8 cellular contexts compared by ENCODE assay signal in the genomic region with DNA sequence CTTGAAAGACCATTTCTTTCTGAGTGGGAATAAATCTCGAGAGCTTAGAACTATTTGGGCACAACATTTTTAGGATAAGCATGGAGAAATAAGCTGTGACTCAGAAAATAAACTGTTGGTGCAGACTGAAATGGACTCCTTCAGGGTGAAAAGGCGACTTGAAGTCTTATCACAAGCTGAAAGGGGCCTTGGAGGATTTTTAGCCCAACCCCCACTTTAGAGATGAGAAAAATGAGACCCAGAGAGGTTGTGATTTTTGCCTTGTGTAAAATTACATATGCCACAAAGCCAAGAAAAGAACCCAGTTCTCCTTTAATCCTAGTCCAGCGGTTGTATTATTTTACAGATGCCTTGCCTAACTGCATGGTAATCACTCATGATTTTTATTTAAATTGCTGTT. TPM values are rescaled to one million over a fixed set of nuclear protein-coding genes. Genes with fewer than 3 reads are reported as not detected.
DNase-seq lines count a peak whose midpoint lies in the region; ATAC-seq, FAIRE-seq and TF ChIP-seq lines count a peak whose summit lies in the region.

No MANE protein-coding gene starts in this region.

- no peaks in the 10 kb centered on the region for H3K27me3 ChIP-seq in GM23338 (ENCODE audit: insufficient read depth)
- H3K27me3 ChIP-seq in iPS DF 6.9 (ENCODE audit: control insufficient read depth, insufficient read depth, low read length): no peaks in the 10 kb centered on the region
- H3K27me3 ChIP-seq in suprapubic skin: no peaks in the 10 kb centered on the region

- peak overlapping the region; percentile 86 for H3K27ac Mint-ChIP-seq in GM23338
- peak overlapping the region; percentile 83 for H3K27ac Mint-ChIP-seq in activated B cell treated with CpG ODN at 0.5 μM for 24 hours

- H3K27me3 Mint-ChIP-seq in GM23338 (ENCODE audit: insufficient read depth, low read depth, poor library complexity) (peaks cover 13% of the 10 kb centered on the region), activated B cell treated with CpG ODN at 0.5 μM for 24 hours (no peaks in the 10 kb centered on the region)

- ATAC-seq in A549 (no peak), GM23338 (no peak), activated B cell treated with CpG ODN at 0.5 μM for 24 hours (ENCODE audit: low read depth) (no peak)

- CTCF ChIA-PET in A549 (lab: Yijun Ruan, JAX) (interaction anchor here (0.7 to 1.7 kb wide), 7 partner anchors 8 to 299 kb away, joined by 3 to 8 read pairs (median 4); a partner anchor contains a TSS), activated B cell treated with CpG ODN at 0.5 μM for 24 hours (lab: Charles Lee) (interaction anchor here (1.5 kb wide), 1 partner anchor 139 kb away, joined by 4 read pairs; a partner anchor contains a TSS)

- H2AFZ ChIP-seq in GM23338: no peak overlapping the region

- TF ChIP-seq CTCF in A549 (IDR thresholded peaks at IDR 0.05) (no peak), GM23338 (conservative IDR thresholded peaks at IDR 0.05; ENCODE audit: low read depth in 2 of 2) (no peak), activated B cell treated with CpG ODN at 0.5 μM for 24 hours (IDR thresholded peaks at IDR 0.05) (no peak), suprapubic skin (IDR thresholded peaks at IDR 0.05) (no peak)

- H3K27ac ChIP-seq in A549 (peak overlapping the region; percentile 91 to 95), GM23338 (ENCODE audit: low read depth) (no peak overlapping the region), iPS DF 6.9 (ENCODE audit: low read length) (no peak overlapping the region), suprapubic skin (peak overlapping the region; percentile 97)

- H3K4me1 Mint-ChIP-seq in GM23338 (peaks cover 34% of the 10 kb centered on the region), activated B cell treated with CpG ODN at 0.5 μM for 24 hours (peaks cover 34% of the 10 kb centered on the region)

- TF ChIP-seq POLR2A in A549 (IDR thresholded peaks at IDR 0.05; ENCODE audit: low read length): no peak
- TF ChIP-seq POLR2A in suprapubic skin (IDR thresholded peaks at IDR 0.05): no peak

- peak overlapping the region; percentile 92 for H3K4me3 Mint-ChIP-seq in GM23338
- H3K4me3 Mint-ChIP-seq in activated B cell treated with CpG ODN at 0.5 μM for 24 hours: peak overlapping the region; percentile 85

- peaks cover 12% of the 10 kb centered on the region for H3K36me3 Mint-ChIP-seq in GM23338 (ENCODE audit: low read depth)
- peaks cover 10% of the 10 kb centered on the region for H3K36me3 Mint-ChIP-seq in activated B cell treated with CpG ODN at 0.5 μM for 24 hours (ENCODE audit: low read depth)

- H3K36me3 ChIP-seq in GM23338 (ENCODE audit: insufficient read depth): peaks cover 8% of the 10 kb centered on the region; the same call in 1 of the 2 replicates
- H3K36me3 ChIP-seq in iPS DF 6.9 (ENCODE audit: control insufficient read depth, insufficient read depth, low read length): no peaks in the 10 kb centered on the region
- peaks cover under 1% of the 10 kb centered on the region for H3K36me3 ChIP-seq in suprapubic skin

- WGBS in A549 (ENCODE audit: missing lambda C conversion rate): 3% methylated on average over 3 of the region's 3 CpGs
- no CpG with 5 or more reads among the region's 3 CpGs for WGBS in iPS DF 6.9 (ENCODE audit: insufficient coverage, insufficient read length)
- WGBS in suprapubic skin: 24% methylated on average over 3 of the region's 3 CpGs

- peaks cover 46% of the 10 kb centered on the region for H4K20me1 ChIP-seq in GM23338 (replicated peaks; ENCODE audit: insufficient read depth)

- POLR2A ChIA-PET in A549 (lab: Yijun Ruan, JAX) (interaction anchor here (0.6 to 1.2 kb wide), 4 partner anchors 16 to 329 kb away, joined by 3 to 8 read pairs (median 4); no protein-coding TSS in a partner anchor), activated B cell treated with CpG ODN at 0.5 μM for 24 hours (lab: Charles Lee) (interaction anchor here (0.7 to 2.2 kb wide), 5 partner anchors 8 to 566 kb away, joined by 3 to 20 read pairs (median 5); no protein-coding TSS in a partner anchor)

- DNase-seq in A549 (ENCODE audit: low read depth in 1 of 2, low spot score in 1 of 2): peak; percentile 24 to 29
- DNase-seq in GM23338 (ENCODE audit: low spot score): peak; percentile 19
- DNase-seq in activated B cell treated with CpG ODN at 0.5 μM for 24 hours: no peak
- no peak for DNase-seq in iPS DF 6.9 (ENCODE audit: low read depth, low spot score)
- DNase-seq in suprapubic skin (ENCODE audit: low spot score in 2 of 2): no peak
- no peak for DNase-seq in NCI-H1048 (lab: John Stamatoyannopoulos, UW)
- no peak for DNase-seq in HK-2 (ENCODE audit: unreplicated experiment)
- DNase-seq in Ammon's horn (ENCODE audit: low spot score): no peak

- H3K4me2 ChIP-seq in A549 (peak overlapping the region; percentile 81), GM23338 (peak overlapping the region; percentile 89)

- H3K9me2 ChIP-seq in GM23338 (ENCODE audit: insufficient read depth): no peaks in the 10 kb centered on the region

- TF ChIP-seq EP300 in A549 (IDR thresholded peaks at IDR 0.05) (no peak), suprapubic skin (IDR thresholded peaks at IDR 0.05) (no peak)

- no peak for TF ChIP-seq RAD21 in A549 (conservative IDR thresholded peaks at IDR 0.05 in 1 of 2, IDR thresholded peaks at IDR 0.05 in 1 of 2)

- H3F3A ChIP-seq in GM23338 (replicated peaks; ENCODE audit: low read depth): no peaks in the 10 kb centered on the region

- H3K4me1 ChIP-seq in A549: peaks cover 25% of the 10 kb centered on the region
- H3K4me1 ChIP-seq in GM23338 (ENCODE audit: insufficient read depth): peaks cover 18% of the 10 kb centered on the region
- H3K4me1 ChIP-seq in iPS DF 6.9 (ENCODE audit: control insufficient read depth, insufficient read depth, low read length): no peaks in the 10 kb centered on the region
- peaks cover 35% of the 10 kb centered on the region for H3K4me1 ChIP-seq in suprapubic skin

- no peak for FAIRE-seq in A549 (lab: Jason Lieb, UNC)

- no peaks in the 10 kb centered on the region for H3K9me3 Mint-ChIP-seq in GM23338
- no peaks in the 10 kb centered on the region for H3K9me3 Mint-ChIP-seq in activated B cell treated with CpG ODN at 0.5 μM for 24 hours

- H3K9me3 ChIP-seq in A549: no peaks in the 10 kb centered on the region
- no peaks in the 10 kb centered on the region for H3K9me3 ChIP-seq in iPS DF 6.9 (ENCODE audit: control insufficient read depth, insufficient read depth, low read length)
- H3K9me3 ChIP-seq in suprapubic skin: no peaks in the 10 kb centered on the region

- H3K4me3 ChIP-seq in A549 (peak overlapping the region; percentile 92), GM23338 (peak overlapping the region; percentile 71), iPS DF 6.9 (ENCODE audit: low read length) (peak overlapping the region; percentile 42; the same call in 1 of the 2 replicates), suprapubic skin (peak overlapping the region; percentile 99)

- peaks cover 58% of the 10 kb centered on the region for H3K79me2 ChIP-seq in GM23338 (replicated peaks; ENCODE audit: insufficient read depth)

- intact Hi-C loops in activated B cell treated with CpG ODN at 0.5 μM for 24 hours (cut with micrococcal nuclease): loop anchor here (2.0 to 10.0 kb wide), 8 partner anchors 35 to 1124 kb away; a partner anchor contains a TSS

TF ChIP-seq in A549, 52 proteins besides CTCF, POLR2A, EP300 and RAD21:
- TF ChIP-seq FOSL2 (IDR thresholded peaks at IDR 0.05) (no peak), FOSL2 (CRISPR knock-in tag; IDR thresholded peaks at IDR 0.05) (0 out of 2 replicates have a peak, but pooled peaks have one; percentile 21), ESRRA (IDR thresholded peaks at IDR 0.05; ENCODE audit: borderline replicate concordance, low read length) (no peak), RFX5 (IDR thresholded peaks at IDR 0.05) (no peak), FOSB (CRISPR knock-in tag; IDR thresholded peaks at IDR 0.05) (no peak), NPAS2 (CRISPR knock-in tag; IDR thresholded peaks at IDR 0.05; ENCODE audit: borderline replicate concordance) (no peak), ZNF302 (CRISPR knock-in tag; IDR thresholded peaks at IDR 0.05) (no peak), GATA3 (IDR thresholded peaks at IDR 0.05; ENCODE audit: borderline replicate concordance) (no peak)

TF ChIP-seq in GM23338, 12 proteins besides CTCF, POLR2A, EP300 and RAD21:
- TF ChIP-seq, protein P1, sequence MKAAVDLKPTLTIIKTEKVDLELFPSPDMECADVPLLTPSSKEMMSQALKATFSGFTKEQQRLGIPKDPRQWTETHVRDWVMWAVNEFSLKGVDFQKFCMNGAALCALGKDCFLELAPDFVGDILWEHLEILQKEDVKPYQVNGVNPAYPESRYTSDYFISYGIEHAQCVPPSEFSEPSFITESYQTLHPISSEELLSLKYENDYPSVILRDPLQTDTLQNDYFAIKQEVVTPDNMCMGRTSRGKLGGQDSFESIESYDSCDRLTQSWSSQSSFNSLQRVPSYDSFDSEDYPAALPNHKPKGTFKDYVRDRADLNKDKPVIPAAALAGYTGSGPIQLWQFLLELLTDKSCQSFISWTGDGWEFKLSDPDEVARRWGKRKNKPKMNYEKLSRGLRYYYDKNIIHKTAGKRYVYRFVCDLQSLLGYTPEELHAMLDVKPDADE (IDR thresholded peaks at IDR 0.05): no peak

RNA-seq across cellular contexts. Expression of a gene that starts 1.5 kb away (rescaled TPM):
- polyA plus RNA-seq in A549 (2011; rRNA removed) (292 and 306 TPM in 2 replicates), A549 (2017; fragmentation: RNase III; extraction: RNeasy Plus Mini Kit Qiagen cat#74134 plus additional on column Dnase treatment) (207 to 230 TPM (median 226 TPM) in 3 replicates), GM23338 (2016; fragmentation: Nextera tagmentation; extraction: Ambion mirVana) (275 and 315 TPM in 2 replicates)
- polyA plus RNA-seq in A549 (2012; cell fraction: cytosol; rRNA removed): 80.0 and 109 TPM in 2 replicates
- polyA plus RNA-seq in A549 (2012; cell fraction: nucleus; rRNA removed): 45.8 and 79.9 TPM in 2 replicates
- polyA minus RNA-seq in A549 (2011; rRNA and poly(A)+ RNA removed): 93.5 and 111 TPM in 2 replicates
- total RNA-seq in GM23338 (2014; rRNA removed; shearing (Covaris generic)): 135 and 165 TPM in 2 replicates
- total RNA-seq in activated B cell treated with CpG ODN at 0.5 μM for 24 hours (61.1 and 68.8 TPM in 2 replicates), suprapubic skin (100 to 1,000 TPM; 117 to 190 (median 154) TPM)

Comparison
In these comparisons a context has a peak if more than half of its experiments do, and no peak if none do; other contexts are left out.
1. DNase-seq: peak in A549 (2 of 2) and GM23338 (single experiment); none in activated B cell treated with CpG ODN at 0.5 μM for 24 hours (single experiment), iPS DF 6.9 (single experiment), suprapubic skin (0 of 2), NCI-H1048 (single experiment), HK-2 (single experiment) and Ammon's horn (single experiment).
2. H3K27ac ChIP-seq: peak in A549 (2 of 2) and suprapubic skin (single experiment); none in GM23338 (single experiment) and iPS DF 6.9 (single experiment).
3. H3K4me3 ChIP-seq: peak in every context shown above with its lines; median percentile 99 in suprapubic skin; 92 in A549; 71 in GM23338; 42 in iPS DF 6.9.